Comparison of ENCODE assay signal across 10 cellular contexts in the genomic region with DNA sequence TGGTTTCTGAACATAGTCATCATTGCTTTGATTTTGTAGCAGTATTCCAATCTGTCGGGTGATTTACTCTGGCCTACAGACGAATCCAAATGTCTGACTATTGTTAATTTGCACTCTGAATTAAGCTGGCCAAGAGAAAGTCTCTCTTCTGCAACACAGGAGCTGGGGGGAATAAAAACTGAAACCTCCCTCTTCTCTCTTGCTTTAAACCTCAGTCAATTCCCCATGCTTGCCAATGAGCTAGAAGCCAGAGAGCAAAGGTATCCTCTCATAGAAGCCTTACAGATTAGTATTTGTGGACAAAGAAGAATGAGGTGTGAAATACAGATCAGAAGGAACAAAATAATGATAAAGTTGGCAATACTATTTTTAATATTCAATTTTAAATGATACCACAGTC.
"Had no signal": no experiment of that assay in that cellular context is flagged by ENCODE, and none has a peak within 500 bp of the region (broad histone marks: within the 10 kb centered on the region; RNA-seq: fewer than 3 reads in every experiment).

No MANE protein-coding gene starts in this region.

- H3K9ac ChIP-seq: GM23248, KMS-11 had no signal

- ATAC-seq: HepG2 had no signal

- H3K4me2 ChIP-seq: KMS-11 had no signal

- H3K4me3 Mint-ChIP-seq: H9, IgD-negative memory B cell had no signal

- FAIRE-seq: H1, H54, HepG2, HTR-8/SVneo had no signal

- H3K27ac ChIP-seq: GM23248, KMS-11 had no signal

- H3K4me3 ChIP-seq: GM23248 had no signal

- H3K27me3 Mint-ChIP-seq: IgD-negative memory B cell had no signal

- H3K27ac Mint-ChIP-seq: H9, IgD-negative memory B cell had no signal

- H3K36me3 Mint-ChIP-seq: IgD-negative memory B cell had no signal

- DNase-seq: GM23248, H9, HCEC 1CT, KBM-7 had no signal

- H2AFZ ChIP-seq: GM23248 had no signal

- H3K4me1 Mint-ChIP-seq: H9, IgD-negative memory B cell had no signal
